Comparison of ENCODE assay signal across 26 cellular contexts in the genomic region with DNA sequence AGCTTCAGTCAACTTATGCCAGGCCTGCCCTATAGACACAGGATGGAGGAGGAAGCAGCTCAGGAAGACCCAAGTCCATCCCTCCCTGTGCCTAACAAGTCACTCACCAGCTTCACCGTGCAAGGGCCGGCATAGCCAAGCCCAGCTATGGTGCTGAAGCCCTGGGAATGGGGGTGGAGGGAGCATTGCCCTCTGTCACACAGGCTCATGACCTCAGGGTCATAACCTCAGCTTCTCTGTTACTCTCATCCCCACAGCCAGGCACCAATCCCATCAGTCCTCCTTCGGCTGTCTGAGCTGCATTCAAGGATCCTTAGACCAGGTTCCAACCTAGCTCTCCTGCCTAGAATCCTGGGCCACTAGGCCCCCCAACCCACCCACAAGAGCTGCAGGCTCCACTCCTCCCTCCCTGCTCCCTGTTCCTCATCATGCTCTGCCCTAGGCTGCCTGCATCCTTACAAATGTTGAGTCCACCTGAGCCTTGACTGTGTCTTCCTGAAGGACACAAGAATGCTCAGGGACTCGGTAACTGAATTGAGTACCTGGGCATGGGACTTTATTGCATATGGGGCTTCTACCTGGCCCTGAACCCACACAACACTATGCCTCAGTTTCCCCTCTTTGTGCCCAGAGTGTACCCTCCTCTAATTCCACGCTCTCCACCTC. TPM values are rescaled to one million over a fixed set of nuclear protein-coding genes. Genes with fewer than 3 reads are reported as not detected.
DNase-seq lines count a peak whose midpoint lies in the region; ATAC-seq and TF ChIP-seq lines count a peak whose summit lies in the region.
"Had no signal": no experiment of that assay in that cellular context is flagged by ENCODE, and none has a peak within 500 bp of the region (broad histone marks: within the 10 kb centered on the region; RNA-seq: fewer than 3 reads in every experiment).

No MANE protein-coding gene starts in this region.

- no peak for ATAC-seq in activated T-cell treated with anti-CD3 and anti-CD28 coated beads, Interleukin-2, amount 50 U/mL, for 4 hours
- ATAC-seq: K562, left lung, T-helper 17 cell had no signal

- DNase-seq in activated T-cell treated with anti-CD3 and anti-CD28 coated beads, Interleukin-2, amount 50 U/mL, for 4 hours = no peak
- DNase-seq in activated T-cell treated with anti-CD3 and anti-CD28 coated beads, Interleukin-2, amount 50 U/mL, for 24 hours = no peak
- DNase-seq in endothelial cell (ENCODE audit: low spot score) (no peak), osteocyte (ENCODE audit: extremely low spot score, unreplicated experiment) (peak; percentile 65), MV-4-11 (lab: John Stamatoyannopoulos, UW) (no peak), HuH-7 (ENCODE audit: low spot score) (no peak)
- DNase-seq in stimulated activated CD4-positive, alpha-beta T cell treated with anti-CD3 and anti-CD28 coated beads, Interleukin-4, amount 100 ng/mL, for 24 hours = no peak
- DNase-seq: activated B cell treated with CpG ODN at 0.5 μM for 24 hours; C1 segment of cervical spinal cord; head of caudate nucleus; left lung; Peyer's patch; stimulated activated CD4-positive, alpha-beta T cell treated with anti-CD3 and anti-CD28 coated beads, Interleukin-12 subunit alpha, Interleukin-12 subunit beta, amount 100 ng/mL, for 4 hours; stimulated activated CD8-positive, alpha-beta memory T cell treated with anti-CD3 and anti-CD28 coated beads, Interleukin-4, amount 100 ng/mL, for 48 hours; T-helper 17 cell had no signal

- no peaks in the 10 kb centered on the region for H3K36me3 ChIP-seq in Loucy (ENCODE audit: insufficient read depth, low read length)
- H3K36me3 ChIP-seq: left lung, neutrophil, Peyer's patch, SJSA1 had no signal

- H3K4me3 ChIP-seq in Loucy (ENCODE audit: low read length, poor library complexity, severe bottlenecking) = peak overlapping the region; percentile 87
- H3K4me3 ChIP-seq: K562, left lung, SJSA1 had no signal

- peaks cover 1% of the 10 kb centered on the region for H3K36me3 Mint-ChIP-seq in activated T-cell treated with anti-CD3 and anti-CD28 coated beads, Interleukin-2, amount 50 U/mL, for 4 hours (ENCODE audit: insufficient read depth)
- no peaks in the 10 kb centered on the region for H3K36me3 Mint-ChIP-seq in activated T-cell treated with anti-CD3 and anti-CD28 coated beads, Interleukin-2, amount 50 U/mL, for 24 hours (ENCODE audit: low read depth)
- H3K36me3 Mint-ChIP-seq in endothelial cell (ENCODE audit: low read depth, unreplicated experiment) (no peaks in the 10 kb centered on the region), osteocyte (ENCODE audit: unreplicated experiment) (no peaks in the 10 kb centered on the region)

- H3K9me3 Mint-ChIP-seq in activated T-cell treated with anti-CD3 and anti-CD28 coated beads, Interleukin-2, amount 50 U/mL, for 4 hours = no peaks in the 10 kb centered on the region
- H3K9me3 Mint-ChIP-seq in activated T-cell treated with anti-CD3 and anti-CD28 coated beads, Interleukin-2, amount 50 U/mL, for 24 hours = no peaks in the 10 kb centered on the region
- H3K9me3 Mint-ChIP-seq in endothelial cell (ENCODE audit: unreplicated experiment) (no peaks in the 10 kb centered on the region), osteocyte (ENCODE audit: unreplicated experiment) (no peaks in the 10 kb centered on the region)
- H3K9me3 Mint-ChIP-seq: activated B cell treated with CpG ODN at 0.5 μM for 24 hours; activated T-helper 2 cell treated with anti-CD3 and anti-CD28 coated beads, Interferon-gamma antibody, Interleukin-2, Interleukin-4, amounts not matched to agents 10 μg/mL and 5 μg/mL and 100 μg/mL, durations not matched to agents 14 hours and 24 hours and 36 hours had no signal

- H3K27me3 Mint-ChIP-seq in activated T-cell treated with anti-CD3 and anti-CD28 coated beads, Interleukin-2, amount 50 U/mL, for 4 hours (ENCODE audit: low read depth) = no peaks in the 10 kb centered on the region
- H3K27me3 Mint-ChIP-seq in activated T-cell treated with anti-CD3 and anti-CD28 coated beads, Interleukin-2, amount 50 U/mL, for 24 hours = no peaks in the 10 kb centered on the region
- H3K27me3 Mint-ChIP-seq in endothelial cell (ENCODE audit: unreplicated experiment) = peaks cover 2% of the 10 kb centered on the region
- H3K27me3 Mint-ChIP-seq in osteocyte (ENCODE audit: unreplicated experiment) = no peaks in the 10 kb centered on the region
- H3K27me3 Mint-ChIP-seq: activated B cell treated with CpG ODN at 0.5 μM for 24 hours, T-helper 17 cell had no signal

- H3K9me3 ChIP-seq in Loucy (ENCODE audit: insufficient read depth, low read depth, low read length) = no peaks in the 10 kb centered on the region
- H3K9me3 ChIP-seq: left lung, neutrophil, Peyer's patch, SJSA1 had no signal

- no peaks in the 10 kb centered on the region for H4K20me1 ChIP-seq in Loucy (ENCODE audit: insufficient read depth, low read length, poor library complexity, severe bottlenecking)

- no peaks in the 10 kb centered on the region for H3K27me3 ChIP-seq in Loucy (ENCODE audit: insufficient read depth, low read length, poor library complexity, severe bottlenecking)
- H3K27me3 ChIP-seq: neutrophil, Peyer's patch, SJSA1 had no signal

- TF ChIP-seq CTCF in Loucy (conservative IDR thresholded peaks at IDR 0.05; ENCODE audit: low read length) (no peak), endothelial cell (IDR thresholded peaks at IDR 0.05; ENCODE audit: unreplicated experiment) (no peak), osteocyte (IDR thresholded peaks at IDR 0.05) (no peak)

- no peaks in the 10 kb centered on the region for H3K9me2 ChIP-seq in Loucy (replicated peaks; ENCODE audit: low read depth, low read length)

- H3K4me1 Mint-ChIP-seq in activated T-cell treated with anti-CD3 and anti-CD28 coated beads, Interleukin-2, amount 50 U/mL, for 4 hours (ENCODE audit: low read depth) = peaks cover 34% of the 10 kb centered on the region
- peaks cover 26% of the 10 kb centered on the region for H3K4me1 Mint-ChIP-seq in activated T-cell treated with anti-CD3 and anti-CD28 coated beads, Interleukin-2, amount 50 U/mL, for 24 hours (ENCODE audit: low read depth)
- peaks cover 21% of the 10 kb centered on the region for H3K4me1 Mint-ChIP-seq in endothelial cell (ENCODE audit: unreplicated experiment)
- no peaks in the 10 kb centered on the region for H3K4me1 Mint-ChIP-seq in osteocyte (ENCODE audit: unreplicated experiment)

- H3K79me2 ChIP-seq in Loucy (ENCODE audit: insufficient read depth, low read length) = peaks cover 68% of the 10 kb centered on the region

- peak overlapping the region; percentile 96 for H3K4me2 ChIP-seq in Loucy (ENCODE audit: low read depth, low read length, poor library complexity, severe bottlenecking)

- peaks cover 75% of the 10 kb centered on the region for H3K4me1 ChIP-seq in Loucy (ENCODE audit: insufficient read depth, low read length, poor library complexity, severe bottlenecking)
- H3K4me1 ChIP-seq: SJSA1 had no signal

- H3F3A ChIP-seq in Loucy (ENCODE audit: low read depth) = peaks cover 13% of the 10 kb centered on the region

- H2AFZ ChIP-seq in Loucy (ENCODE audit: low read length) = no peak overlapping the region

- peak overlapping the region; percentile 90 for H3K9ac ChIP-seq in Loucy (ENCODE audit: low read depth, low read length, poor library complexity, severe bottlenecking)

- H3K27ac Mint-ChIP-seq in activated T-cell treated with anti-CD3 and anti-CD28 coated beads, Interleukin-2, amount 50 U/mL, for 24 hours = no peak overlapping the region
- peak overlapping the region; percentile 52 for H3K27ac Mint-ChIP-seq in endothelial cell (ENCODE audit: unreplicated experiment)
- no peak overlapping the region for H3K27ac Mint-ChIP-seq in osteocyte (ENCODE audit: unreplicated experiment)
- H3K27ac Mint-ChIP-seq: activated B cell treated with CpG ODN at 0.5 μM for 24 hours; activated T-helper 2 cell treated with anti-CD3 and anti-CD28 coated beads, Interferon-gamma antibody, Interleukin-2, Interleukin-4, amounts not matched to agents 10 μg/mL and 5 μg/mL and 100 μg/mL, durations not matched to agents 14 hours and 24 hours and 36 hours; T-helper 17 cell had no signal

- peak overlapping the region; percentile 58 for H3K4me3 Mint-ChIP-seq in activated T-cell treated with anti-CD3 and anti-CD28 coated beads, Interleukin-2, amount 50 U/mL, for 4 hours
- no peak overlapping the region for H3K4me3 Mint-ChIP-seq in activated T-cell treated with anti-CD3 and anti-CD28 coated beads, Interleukin-2, amount 50 U/mL, for 24 hours
- H3K4me3 Mint-ChIP-seq in endothelial cell (ENCODE audit: unreplicated experiment) (no peak overlapping the region), osteocyte (ENCODE audit: unreplicated experiment) (no peak overlapping the region)
- H3K4me3 Mint-ChIP-seq: activated B cell treated with CpG ODN at 0.5 μM for 24 hours, T-helper 17 cell had no signal

RNA-seq across cellular contexts. Expression of gene CD244, which starts 1.7 kb away (rescaled TPM):
- under 1 TPM; 0.30 to 0.53 (median 0.38) TPM for total RNA-seq in activated T-cell treated with anti-CD3 and anti-CD28 coated beads, Interleukin-2, amount 50 U/mL, for 4 hours
- 0.31 TPM for total RNA-seq in endothelial cell (ENCODE audit: unreplicated experiment)
- not detected in 2 replicates for total RNA-seq in osteocyte
- total RNA-seq: activated B cell treated with CpG ODN at 0.5 μM for 24 hours, endothelial cell of umbilical vein, G401, H4, K562, NCI-H460, renal cortical epithelial cell, SJSA1 had no signal

RNA-seq across cellular contexts. Expression of gene ITLN1, which starts 24.0 kb away (rescaled TPM):
- not detected for total RNA-seq in activated T-cell treated with anti-CD3 and anti-CD28 coated beads, Interleukin-2, amount 50 U/mL, for 4 hours
- not detected for total RNA-seq in endothelial cell (ENCODE audit: unreplicated experiment)
- not detected in 2 replicates for total RNA-seq in osteocyte
- total RNA-seq: activated B cell treated with CpG ODN at 0.5 μM for 24 hours; activated T-helper 2 cell treated with anti-CD3 and anti-CD28 coated beads, Interferon-gamma antibody, Interleukin-2, Interleukin-4, amounts not matched to agents 10 μg/mL and 5 μg/mL and 100 μg/mL, durations not matched to agents 14 hours and 24 hours and 36 hours; bronchial epithelial cell; endothelial cell of umbilical vein; G401; H4; K562; NCI-H460; renal cortical epithelial cell; SJSA1; T-helper 17 cell had no signal
